In genomic region chr16:31032736-31033708, GRCh38 we compare ENCODE assay signal across 1 cellular context.
TF ChIP-seq lines count a peak whose summit lies in the region.

Gene STX4, plus strand, starts transcription at chr16:31033558. Its CDS starts 248 bp downstream, at chr16:31033806.

TF ChIP-seq in K562, 482 proteins besides CTCF, POLR2A, EP300 and RAD21 (continued from another document):
- TF ChIP-seq ZNF740 (CRISPR knock-in tag; IDR thresholded peaks at IDR 0.05) = no peak
- TF ChIP-seq ZNF740 (tag; IDR thresholded peaks at IDR 0.05) = no peak; a peak in 1 of 4 replicates
- TF ChIP-seq ARID2 (IDR thresholded peaks at IDR 0.05) = no peak
- TF ChIP-seq KDM5B (IDR thresholded peaks at IDR 0.05; ENCODE audit: insufficient replicate concordance, low read depth, low read length) = peak; percentile 33
- peak; percentile 96 to 97 for TF ChIP-seq E2F6 (IDR thresholded peaks at IDR 0.05; ENCODE audit: borderline replicate concordance in 1 of 2, extremely low read depth in 1 of 2, insufficient read depth in 1 of 2, insufficient read length in 1 of 2, low read depth in 1 of 2, low read length in 1 of 2, poor library complexity in 1 of 2, severe bottlenecking in 1 of 2)
- TF ChIP-seq PRDM10 (IDR thresholded peaks at IDR 0.05; ENCODE audit: partially characterized antibody) = peak; percentile 38
- TF ChIP-seq RFX5 (IDR thresholded peaks at IDR 0.05; ENCODE audit: low read depth, low read length) = no peak
- no peak for TF ChIP-seq STAT5B (CRISPR knock-in tag; IDR thresholded peaks at IDR 0.05)
- TF ChIP-seq MAX (CRISPR knock-in tag; IDR thresholded peaks at IDR 0.05) = peak; percentile 99
- TF ChIP-seq NRF1 (conservative IDR thresholded peaks at IDR 0.05 in 1 of 2, IDR thresholded peaks at IDR 0.05 in 1 of 2) = peak; percentile 81 to 87
- peak; percentile 94 for TF ChIP-seq MYC (IDR thresholded peaks at IDR 0.05; ENCODE audit: low read depth, low read length)
- peak; percentile 88; the same call in 1 of the 2 replicates for TF ChIP-seq MYC (CRISPR knock-in tag; IDR thresholded peaks at IDR 0.05; ENCODE audit: borderline replicate concordance, low read depth)
- TF ChIP-seq ZNF766 (CRISPR knock-in tag; conservative IDR thresholded peaks at IDR 0.05) = 0 out of 2 replicates have a peak, but pooled peaks have one; percentile 34
- TF ChIP-seq ARHGAP35 (IDR thresholded peaks at IDR 0.05; ENCODE audit: partially characterized antibody) = no peak
- TF ChIP-seq SP1 (CRISPR knock-in tag; IDR thresholded peaks at IDR 0.05) = peak; percentile 86
- no peak for TF ChIP-seq SMAD1 (IDR thresholded peaks at IDR 0.05; ENCODE audit: low read depth, low read length, partially characterized antibody)
- TF ChIP-seq SPI1 (IDR thresholded peaks at IDR 0.05; ENCODE audit: borderline replicate concordance, low read depth, low read length) = no peak
- TF ChIP-seq ESRRB (CRISPR knock-in tag; IDR thresholded peaks at IDR 0.05; ENCODE audit: borderline replicate concordance) = no peak
- TF ChIP-seq E2F1 (CRISPR knock-in tag; IDR thresholded peaks at IDR 0.05) = peak; percentile 74; the same call in 1 of the 2 replicates
- TF ChIP-seq TGIF2 (CRISPR knock-in tag; IDR thresholded peaks at IDR 0.05) = no peak
- 0 out of 2 replicates have a peak, but pooled peaks have one; percentile 73 for TF ChIP-seq E2F5 (CRISPR knock-in tag; IDR thresholded peaks at IDR 0.05)
- TF ChIP-seq MITF (IDR thresholded peaks at IDR 0.05) = peak; percentile 98
- no peak for TF ChIP-seq ZFP1 (CRISPR knock-in tag; IDR thresholded peaks at IDR 0.05)
- no peak; the same call in 1 of the 2 replicates for TF ChIP-seq ZC3H4 (CRISPR knock-in tag; IDR thresholded peaks at IDR 0.05; ENCODE audit: borderline replicate concordance)
- no peak; the same call in 1 of the 2 replicates for TF ChIP-seq NFIC (IDR thresholded peaks at IDR 0.05)
- no peak for TF ChIP-seq ZNF518B (CRISPR knock-in tag; IDR thresholded peaks at IDR 0.05)
- no peak for TF ChIP-seq NELFE (IDR thresholded peaks at IDR 0.05; ENCODE audit: insufficient read depth, insufficient read length)
- 0 out of 2 replicates have a peak, but pooled peaks have one; percentile 41 for TF ChIP-seq ZEB2 (IDR thresholded peaks at IDR 0.05)
- TF ChIP-seq NONO (IDR thresholded peaks at IDR 0.05; ENCODE audit: low read depth in 2 of 2, low read length in 1 of 2) = no peak
- TF ChIP-seq CAMTA2 (CRISPR knock-in tag; conservative IDR thresholded peaks at IDR 0.05) = no peak
TF ChIP-seq in K562: peak in this region for 197.
